1 cellular context compared by ENCODE assay signal in genomic region chr1:50620680-50621329, GRCh38.
TF ChIP-seq lines count a peak whose summit lies in the region.

No MANE protein-coding gene starts in this region.

TF ChIP-seq in liver, 16 proteins besides CTCF, POLR2A, EP300 and RAD21 (continued from another document):
- no peak for TF ChIP-seq REST (IDR thresholded peaks at IDR 0.05)
- TF ChIP-seq YY1 (IDR thresholded peaks at IDR 0.05) = no peak
- TF ChIP-seq HNF4G (IDR thresholded peaks at IDR 0.05) = no peak
